ENCODE assay signal across 9 cellular contexts in genomic region chr9:131733601-131734061, GRCh38. TPM values are rescaled to one million over a fixed set of nuclear protein-coding genes. Genes with fewer than 3 reads are reported as not detected.
A peak's percentile ranks its signal among the peaks of the same experiment; 100 is the strongest.
DNase-seq lines count a peak whose midpoint lies in the region; ATAC-seq, FAIRE-seq and TF ChIP-seq lines count a peak whose summit lies in the region.
"Had no signal": no experiment of that assay in that cellular context is flagged by ENCODE, and none has a peak within 500 bp of the region (broad histone marks: within the 10 kb centered on the region; RNA-seq: fewer than 3 reads in every experiment).

No MANE protein-coding gene starts in this region.

- H3K4me1 ChIP-seq in ascending aorta (peaks cover 6 to 53% of the 10 kb centered on the region in 2 donors), testis (peaks cover 13% of the 10 kb centered on the region)

- peak; percentile 91 for DNase-seq in A172 (ENCODE audit: low spot score)
- no peak for DNase-seq in GM18507 (ENCODE audit: extremely low spot score, insufficient read length, low read depth)
- DNase-seq in RPMI8226, result peak; percentile 81
- peak in 1 of 2 donors; percentile 85 for DNase-seq in ascending aorta (ENCODE audit: low spot score in 2 of 2)
- peak; percentile 37 to 45 (median 42) for DNase-seq in immature natural killer cell
- peak in 1 of 2 donors; percentile 38 for DNase-seq in stimulated activated naive CD8-positive, alpha-beta T cell treated with anti-CD3 and anti-CD28 coated beads, Interleukin-15, amount 100 ng/mL, for 72 hours
- DNase-seq in testis, result no peak

- H3K27ac ChIP-seq in ascending aorta (peak overlapping the region; percentile 80 to 83), testis (no peak overlapping the region)

- TF ChIP-seq POLR2A in testis (IDR thresholded peaks at IDR 0.05), result no peak

- peak overlapping the region; percentile 77 to 86 (median 82) for H3K4me3 Mint-ChIP-seq in immature natural killer cell
- H3K4me3 Mint-ChIP-seq in stimulated activated naive CD8-positive, alpha-beta T cell treated with anti-CD3 and anti-CD28 coated beads, Interleukin-15, amount 100 ng/mL, for 72 hours, result peak overlapping the region; percentile 66 to 86

- H3K9me3 ChIP-seq in ascending aorta, result no peaks in the 10 kb centered on the region
- H3K9me3 ChIP-seq in testis, result no peaks in the 10 kb centered on the region

- peaks cover 5 to 8% (median 5%) of the 10 kb centered on the region in 3 donors for H3K36me3 Mint-ChIP-seq in immature natural killer cell

- H3K4me1 Mint-ChIP-seq in immature natural killer cell, result peaks cover 97 to 98% of the 10 kb centered on the region in 2 donors
- peaks cover 91% of the 10 kb centered on the region for H3K4me1 Mint-ChIP-seq in stimulated activated naive CD8-positive, alpha-beta T cell treated with anti-CD3 and anti-CD28 coated beads, Interleukin-15, amount 100 ng/mL, for 72 hours

- intact Hi-C loops in ascending aorta (cut with DNase I) (loop anchor here (2.0 kb wide), 1 partner anchor 19 kb away; no protein-coding TSS in a partner anchor), testis (cut with DNase I; ENCODE audit: low total_unique reads) (no loop called here)

- H3K4me3 ChIP-seq in ascending aorta (no peak overlapping the region), testis (no peak overlapping the region)

- ATAC-seq in stimulated activated naive CD8-positive, alpha-beta T cell treated with anti-CD3 and anti-CD28 coated beads, Interleukin-15, amount 100 ng/mL, for 72 hours, result no peak
- ATAC-seq in GM21360 (IDR thresholded peaks at IDR 0.05; ENCODE audit: unreplicated experiment), result no peak

- peak overlapping the region; percentile 92 to 99 (median 97) for H3K27ac Mint-ChIP-seq in immature natural killer cell
- H3K27ac Mint-ChIP-seq in stimulated activated naive CD8-positive, alpha-beta T cell treated with anti-CD3 and anti-CD28 coated beads, Interleukin-15, amount 100 ng/mL, for 72 hours, result peak overlapping the region; percentile 30 to 95

- peak; percentile 44 for FAIRE-seq in GM18507 (lab: Jason Lieb, UNC)
- FAIRE-seq: islet of Langerhans had no signal

- no peak for TF ChIP-seq CTCF in ascending aorta (IDR thresholded peaks at IDR 0.05)
- no peak for TF ChIP-seq CTCF in testis (IDR thresholded peaks at IDR 0.05)

- H3K27me3 ChIP-seq in ascending aorta, result no peaks in the 10 kb centered on the region
- no peaks in the 10 kb centered on the region for H3K27me3 ChIP-seq in testis

- H3K36me3 ChIP-seq in ascending aorta, result no peaks in the 10 kb centered on the region
- H3K36me3 ChIP-seq in testis (ENCODE audit: low read depth, missing control alignments), result no peaks in the 10 kb centered on the region

- H3K27me3 Mint-ChIP-seq in immature natural killer cell (ENCODE audit: low read depth in 3 of 3), result peaks cover 2 to 10% (median 9%) of the 10 kb centered on the region in 3 donors
- H3K27me3 Mint-ChIP-seq in stimulated activated naive CD8-positive, alpha-beta T cell treated with anti-CD3 and anti-CD28 coated beads, Interleukin-15, amount 100 ng/mL, for 72 hours, result no peaks in the 10 kb centered on the region

- H3K9me3 Mint-ChIP-seq in immature natural killer cell, result no peaks in the 10 kb centered on the region
- H3K9me3 Mint-ChIP-seq in stimulated activated naive CD8-positive, alpha-beta T cell treated with anti-CD3 and anti-CD28 coated beads, Interleukin-15, amount 100 ng/mL, for 72 hours, result no peaks in the 10 kb centered on the region

- 64 to 82% methylated on average over 13 to 15 of the region's 15 CpGs for WGBS in testis, 2 donors

RNA-seq across cellular contexts. Expression of gene RAPGEF1, which starts 6.2 kb away (rescaled TPM):
- 20.0 and 40.9 TPM in 2 replicates for total RNA-seq in A172 (2014; rRNA removed; shearing (Covaris generic))
- total RNA-seq in ascending aorta, result 95.5 TPM
- polyA plus RNA-seq in immature natural killer cell, result 10 to 100 TPM in 1 of 3 donors, 1 to 10 TPM in 2; 1.2 to 15.8 (median 7.4) TPM
- 10 to 100 TPM; 55.8 to 56.9 TPM for total RNA-seq in testis
- 36.1 TPM for polyA plus RNA-seq in testis (ENCODE audit: insufficient read depth, low read depth, low replicate concordance)

Comparison
In these comparisons a context has a peak if more than half of its experiments do, and no peak if none do; other contexts are left out.
1. DNase-seq: peak in A172 (single experiment), RPMI8226 (single experiment) and immature natural killer cell (3 of 3); none in GM18507 (single experiment) and testis (single experiment).
2. H3K27ac ChIP-seq: peak in ascending aorta (2 of 2); none in testis (0 of 2).